Comparison of ENCODE assay signal across 6 cellular contexts in the genomic region with DNA sequence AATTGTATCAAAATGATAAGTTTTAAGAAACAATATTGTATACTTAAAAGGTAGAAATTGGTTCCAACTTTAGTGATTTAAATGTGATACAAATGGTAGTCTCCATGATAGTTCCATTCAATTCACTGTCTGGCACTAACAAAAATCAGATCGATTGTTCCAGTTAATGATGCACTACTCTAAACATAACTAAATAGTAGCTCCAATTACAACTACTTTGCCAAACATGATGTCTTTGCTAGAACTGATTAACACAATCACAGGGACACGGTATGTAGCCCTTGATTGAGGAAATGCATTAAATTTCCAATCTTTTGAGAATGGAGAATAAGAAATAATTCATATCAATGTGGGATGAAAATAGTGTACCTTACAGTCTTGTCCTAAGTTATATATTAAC.
"Had no signal": no experiment of that assay in that cellular context is flagged by ENCODE, and none has a peak within 500 bp of the region (broad histone marks: within the 10 kb centered on the region; RNA-seq: fewer than 3 reads in every experiment).

No MANE protein-coding gene starts in this region.

- ATAC-seq: K562 had no signal

- H3K4me3 ChIP-seq: K562 had no signal

- DNase-seq: IMR-90, KBM-7, KG1 had no signal

- FAIRE-seq: HTR-8/SVneo, K562 had no signal

- H3K27ac ChIP-seq: HL-60 had no signal
